In the genomic region with DNA sequence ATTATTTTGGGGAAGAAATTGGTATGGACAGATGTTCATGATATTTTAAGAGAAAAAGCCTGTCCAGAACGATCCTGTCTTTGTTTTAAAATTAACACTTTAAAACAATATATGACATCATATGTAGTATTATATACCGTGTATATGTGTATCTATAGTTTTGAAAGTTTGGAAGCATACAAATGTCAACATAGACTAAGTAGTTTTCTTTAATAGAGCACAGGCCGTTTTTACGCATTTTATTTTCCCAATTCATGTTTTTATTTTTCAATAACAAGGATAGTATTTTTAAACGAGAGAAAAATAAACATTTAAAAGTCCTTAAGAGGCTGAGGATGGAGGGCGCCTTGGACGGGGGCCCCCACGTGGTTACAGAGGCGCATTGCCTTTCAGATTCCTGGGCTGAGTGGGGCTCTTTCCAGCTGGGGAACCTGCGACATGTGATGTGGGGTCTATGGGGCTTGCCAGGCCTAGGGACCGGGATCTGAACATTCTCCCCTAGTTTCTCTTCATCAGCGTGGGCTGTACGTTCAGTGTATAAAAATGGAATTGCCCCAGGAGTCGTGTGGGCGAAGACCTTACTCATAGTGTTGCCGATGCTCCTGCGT, we compare ENCODE assay signal across 8 cellular contexts.
DNase-seq lines count a peak whose midpoint lies in the region; ATAC-seq and TF ChIP-seq lines count a peak whose summit lies in the region.

No MANE protein-coding gene starts in this region.

- peaks cover 47% of the 10 kb centered on the region for H3K4me1 Mint-ChIP-seq in CD14-positive monocyte

- peak overlapping the region; percentile 39 to 76 for H3K4me3 Mint-ChIP-seq in CD14-positive monocyte

- peaks cover 6 to 12% of the 10 kb centered on the region in 2 donors for H3K36me3 Mint-ChIP-seq in CD14-positive monocyte

- no peaks in the 10 kb centered on the region for H4K20me1 ChIP-seq in fibroblast of lung (ENCODE audit: control insufficient read depth, extremely low read depth, insufficient read depth, low read length)

- H3K9me3 Mint-ChIP-seq in CD14-positive monocyte: no peaks in the 10 kb centered on the region

- TF ChIP-seq CTCF in CD14-positive monocyte (IDR thresholded peaks at IDR 0.05) (peak; percentile 23), fibroblast of lung (conservative IDR thresholded peaks at IDR 0.05 in 1 of 2, IDR thresholded peaks at IDR 0.05 in 1 of 2; ENCODE audit: low read depth in 1 of 2, low read length in 2 of 2) (peak; percentile 65 to 74)

- intact Hi-C loops in CD14-positive monocyte (cut with micrococcal nuclease): loop anchor here in 1 of 2 donors (2.0 to 10.0 kb wide), 3 partner anchors 127 to 601 kb away; partner anchors contain the start of gene PDIA4

- H3K27ac ChIP-seq in fibroblast of lung (ENCODE audit: insufficient read depth, low read length): no peak overlapping the region

- H3K27me3 ChIP-seq in NT2/D1 (ENCODE audit: insufficient read depth, insufficient read length) (no peaks in the 10 kb centered on the region), fibroblast of lung (ENCODE audit: control insufficient read depth, insufficient read depth, low read length) (peaks cover 5% of the 10 kb centered on the region)

- H3K9me3 ChIP-seq in NT2/D1 (ENCODE audit: insufficient read depth, low read length): no peaks in the 10 kb centered on the region
- no peaks in the 10 kb centered on the region for H3K9me3 ChIP-seq in fibroblast of lung (ENCODE audit: control insufficient read depth, insufficient read depth, low read depth, low read length)

- peak overlapping the region; percentile 99 for H3K4me2 ChIP-seq in fibroblast of lung (ENCODE audit: extremely low read depth, insufficient read depth, low read length)

- H3K27ac Mint-ChIP-seq in CD14-positive monocyte: peak overlapping the region in 2 of 7 donors; percentile 9 to 13

- H3K27me3 Mint-ChIP-seq in CD14-positive monocyte (ENCODE audit: low read depth in 3 of 3): peaks cover 2 to 10% (median 2%) of the 10 kb centered on the region in 3 donors

- DNase-seq in CD14-positive monocyte (ENCODE audit: low spot score): no peak
- peak; percentile 49 for DNase-seq in NT2/D1 (ENCODE audit: low read depth, low spot score)
- peak; percentile 59 for DNase-seq in activated T-cell treated with anti-CD3 and anti-CD28 coated beads, Interleukin-2, amount 50 U/mL, for 1 hour
- DNase-seq in fibroblast of lung (ENCODE audit: low read depth in 2 of 2): peak; percentile 50 to 65
- DNase-seq in myocyte (ENCODE audit: low read depth): peak; percentile 78
- DNase-seq in stimulated activated naive CD8-positive, alpha-beta T cell treated with anti-CD3 and anti-CD28 coated beads, Interleukin-15, Interleukin-2, amounts not matched to agents 100 U/mL and 50 U/mL, for 24 hours: peak; percentile 74

- H3K79me2 ChIP-seq in fibroblast of lung (ENCODE audit: control insufficient read depth, insufficient read depth, low read length): peaks cover 26% of the 10 kb centered on the region

- ATAC-seq in GM21786 (IDR thresholded peaks at IDR 0.05; ENCODE audit: unreplicated experiment) (peak; percentile 20), HG03108 (IDR thresholded peaks at IDR 0.05; ENCODE audit: unreplicated experiment) (no peak)
- no peak for ATAC-seq in stimulated activated naive CD8-positive, alpha-beta T cell treated with anti-CD3 and anti-CD28 coated beads, Interleukin-15, Interleukin-2, amounts not matched to agents 100 U/mL and 50 U/mL, for 24 hours

- H2AFZ ChIP-seq in fibroblast of lung (ENCODE audit: low read length): peak overlapping the region; percentile 91

- peak overlapping the region; percentile 92 for H3K9ac ChIP-seq in NT2/D1 (ENCODE audit: insufficient read length, low read depth)
- no peak overlapping the region for H3K9ac ChIP-seq in fibroblast of lung (ENCODE audit: insufficient read depth, low read length)

- H3K4me1 ChIP-seq in NT2/D1 (ENCODE audit: insufficient read depth, insufficient read length) (peaks cover 7% of the 10 kb centered on the region), fibroblast of lung (ENCODE audit: control insufficient read depth, extremely low read depth, insufficient read depth, low read length) (peaks cover 2% of the 10 kb centered on the region)

- H3K36me3 ChIP-seq in NT2/D1 (ENCODE audit: insufficient read depth, insufficient read length, low read length): peaks cover 17% of the 10 kb centered on the region
- peaks cover 4% of the 10 kb centered on the region for H3K36me3 ChIP-seq in fibroblast of lung (ENCODE audit: control insufficient read depth, insufficient read depth, low read length)

- H3K4me3 ChIP-seq in NT2/D1 (ENCODE audit: insufficient read length, low read depth) (peak overlapping the region; percentile 83), fibroblast of lung (replicated peaks in 1 of 4; ENCODE audit: control extremely low read depth in 1 of 4, insufficient read depth in 1 of 4, low read depth in 3 of 4, low read length in 4 of 4) (peak overlapping the region in 3 of 4 experiments; percentile 55 to 82 (median 67))
